Comparison of ENCODE assay signal across 8 cellular contexts in the genomic region with DNA sequence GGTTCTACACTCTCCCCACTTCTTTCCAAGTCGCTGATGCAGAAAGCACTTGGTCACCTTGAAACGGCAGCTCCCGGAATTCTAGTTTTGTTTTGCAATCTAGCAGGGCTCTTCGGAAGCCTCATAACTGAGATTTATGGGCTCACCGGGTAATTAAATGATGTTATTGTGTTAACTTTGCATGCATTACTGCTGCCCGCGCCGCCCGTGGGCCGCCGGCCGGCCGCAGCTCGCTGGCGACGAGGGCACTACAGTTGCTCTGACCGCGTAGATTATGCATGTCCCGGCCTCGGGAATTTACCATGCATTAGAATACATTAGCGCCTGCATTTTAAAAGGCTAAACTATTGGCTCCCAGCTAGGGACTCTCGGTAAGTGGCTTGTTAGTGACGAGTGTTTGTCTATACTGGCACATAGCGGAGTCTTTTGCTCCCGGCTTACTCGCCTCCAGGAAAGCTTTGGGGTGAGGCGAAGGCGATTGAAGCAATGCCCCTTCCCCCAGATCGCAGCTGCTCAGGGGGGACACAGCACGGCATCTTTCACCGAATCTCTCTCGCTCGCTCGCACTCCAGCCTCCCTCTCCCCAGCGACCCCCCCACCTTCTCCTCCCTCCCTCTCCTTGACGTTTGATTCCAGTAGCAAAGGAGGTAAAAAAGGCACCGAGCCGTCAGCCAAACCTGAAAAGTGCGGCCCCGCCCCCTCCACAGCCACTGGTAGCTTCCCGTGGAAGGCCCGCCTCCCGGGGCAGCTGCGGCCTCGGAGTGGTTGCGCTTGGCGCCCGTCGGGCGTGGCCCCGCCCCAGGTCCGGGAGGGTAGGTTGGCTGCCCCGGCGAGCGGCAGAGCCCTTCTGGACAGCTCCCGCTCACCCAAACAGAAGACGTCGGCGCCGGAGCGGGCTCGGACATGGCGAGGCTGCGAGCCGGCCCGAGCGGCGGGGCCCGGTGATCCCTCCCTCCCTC. TPM values are rescaled to one million over a fixed set of nuclear protein-coding genes. Genes with fewer than 3 reads are reported as not detected.
DNase-seq lines count a peak whose midpoint lies in the region; ATAC-seq and TF ChIP-seq lines count a peak whose summit lies in the region.

A gene (plus strand): TSS at position 839 of the 959 bp plus-strand sequence. CDS start 343 bp downstream, outside the sequence.

- H3K4me1 ChIP-seq in neural progenitor cell, result peaks cover 51% of the 10 kb centered on the region
- H3K4me1 ChIP-seq in subcutaneous abdominal adipose tissue (ENCODE audit: control insufficient read depth in 5 of 5, insufficient read depth in 5 of 5, low read length in 5 of 5), result peaks cover 0 to 60% (median 50%) of the 10 kb centered on the region in 5 donors

- no peaks in the 10 kb centered on the region for H3K36me3 Mint-ChIP-seq in neural progenitor cell

- H3K27ac ChIP-seq in neural progenitor cell, result no peak within 1 kb of the TSS
- H3K27ac ChIP-seq in subcutaneous abdominal adipose tissue (ENCODE audit: low read depth, low read length), result no peak within 1 kb of the TSS

- peak within 1 kb of the TSS; percentile 75 for H3K4me2 ChIP-seq in neural progenitor cell

- H3K4me3 ChIP-seq in neural progenitor cell (peak within 1 kb of the TSS; percentile 46), subcutaneous abdominal adipose tissue (ENCODE audit: low read depth in 1 of 5, low read length in 5 of 5) (peak within 1 kb of the TSS; percentile 65 to 83 (median 73))

- H3K27me3 Mint-ChIP-seq in neural progenitor cell (ENCODE audit: insufficient read depth, low read depth), result peaks cover 79% of the 10 kb centered on the region

- H3K9me3 ChIP-seq in neural progenitor cell (ENCODE audit: low read depth) (no peaks in the 10 kb centered on the region), subcutaneous abdominal adipose tissue (ENCODE audit: control insufficient read depth in 5 of 5, low read length in 5 of 5) (no peaks in the 10 kb centered on the region)

- peaks cover 63% of the 10 kb centered on the region for H3F3A ChIP-seq in neural progenitor cell (ENCODE audit: low read depth)

- peaks cover 100% of the 10 kb centered on the region for H3K27me3 ChIP-seq in neural progenitor cell
- H3K27me3 ChIP-seq in subcutaneous abdominal adipose tissue (ENCODE audit: control insufficient read depth in 5 of 5, insufficient read depth in 4 of 5, low read length in 5 of 5), result peaks cover 80 to 89% (median 83%) of the 10 kb centered on the region in 5 donors

- DNase-seq in AG09319 (ENCODE audit: extremely low read depth, low read depth) (peak; percentile 72), LoVo (ENCODE audit: low spot score) (peak; percentile 93), SIG-M5 (lab: John Stamatoyannopoulos, UW) (peak; percentile 52), foreskin melanocyte (peak; percentile 70), neural progenitor cell (ENCODE audit: low spot score) (peak; percentile 99)
- DNase-seq in activated naive CD4-positive, alpha-beta T cell treated with Interleukin-2 at 50 U/mL for 16 hours, result peak; percentile 61

- H2AFZ ChIP-seq in neural progenitor cell (replicated peaks), result no peak within 1 kb of the TSS

- TF ChIP-seq CTCF in AG09319 (IDR thresholded peaks at IDR 0.05; ENCODE audit: low read depth, low read length), result no peak
- no peak for TF ChIP-seq CTCF in neural progenitor cell (IDR thresholded peaks at IDR 0.05)

- peak; percentile 89 for ATAC-seq in GM21423 (IDR thresholded peaks at IDR 0.05; ENCODE audit: unreplicated experiment)

- H4K20me1 ChIP-seq in neural progenitor cell (ENCODE audit: low read depth), result peaks cover 86% of the 10 kb centered on the region

- H3K79me2 ChIP-seq in neural progenitor cell (ENCODE audit: low read depth), result no peaks in the 10 kb centered on the region

- H3K9me3 Mint-ChIP-seq in neural progenitor cell, result no peaks in the 10 kb centered on the region

- H3K4me3 Mint-ChIP-seq in neural progenitor cell, result peak within 1 kb of the TSS; percentile 90

- H3K36me3 ChIP-seq in neural progenitor cell (no peaks in the 10 kb centered on the region), subcutaneous abdominal adipose tissue (ENCODE audit: control insufficient read depth in 5 of 5, insufficient read depth in 5 of 5, low read length in 5 of 5) (no peaks in the 10 kb centered on the region)

- no peak within 1 kb of the TSS for H3K9ac ChIP-seq in neural progenitor cell
- peak within 1 kb of the TSS in 1 of 5 donors; percentile 4 for H3K9ac ChIP-seq in subcutaneous abdominal adipose tissue (ENCODE audit: low read length in 5 of 5)

- H3K27ac Mint-ChIP-seq in neural progenitor cell, result no peak within 1 kb of the TSS

- peaks cover 51% of the 10 kb centered on the region for H3K4me1 Mint-ChIP-seq in neural progenitor cell

RNA-seq across cellular contexts. Expression of the gene that starts here (rescaled TPM):
- total RNA-seq in neural progenitor cell (ENCODE audit: low replicate concordance), result 0.06 and 0.15 TPM in 2 replicates

Comparison
In these comparisons a context has a peak if more than half of its experiments do, and no peak if none do; other contexts are left out.
1. Peak in DNase-seq, H3K4me3 ChIP-seq and H3K4me2 ChIP-seq in neural progenitor cell; RNA of the gene not detected or under 1 TPM.